ENCODE assay signal across 11 cellular contexts in the genomic region with DNA sequence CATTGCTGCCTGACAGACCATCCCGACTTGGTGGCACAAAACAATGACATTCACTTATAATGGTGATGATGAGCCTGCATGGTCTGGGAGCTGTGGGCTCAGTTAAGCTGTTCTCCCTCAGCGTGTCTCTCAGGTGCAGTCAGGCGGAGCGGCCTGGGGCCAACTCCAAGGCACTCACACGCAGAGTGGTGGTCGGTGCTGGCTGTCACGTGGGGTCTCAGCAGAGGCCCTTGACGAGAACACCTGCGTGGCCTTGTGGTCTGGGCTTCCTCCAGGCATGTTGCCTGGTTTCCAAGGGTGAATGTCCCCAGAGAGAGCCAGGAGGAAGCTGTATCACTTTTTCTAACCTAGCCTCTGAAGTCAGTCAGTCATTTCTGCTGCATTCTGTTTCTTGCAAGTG. TPM values are rescaled to one million over a fixed set of nuclear protein-coding genes. Genes with fewer than 3 reads are reported as not detected.
A peak's percentile ranks its signal among the peaks of the same experiment; 100 is the strongest.
DNase-seq lines count a peak whose midpoint lies in the region; ATAC-seq lines count a peak whose summit lies in the region.
"Had no signal": no experiment of that assay in that cellular context is flagged by ENCODE, and none has a peak within 500 bp of the region (broad histone marks: within the 10 kb centered on the region; RNA-seq: fewer than 3 reads in every experiment).

No MANE protein-coding gene starts in this region.

- no peaks in the 10 kb centered on the region for H3K27me3 Mint-ChIP-seq in dendritic cell treated with granulocyte-macrophage colony-stimulating factor and Interleukin-4, amounts not matched to agents 40 ng/mL and 50 ng/mL, for 4 days
- no peaks in the 10 kb centered on the region for H3K27me3 Mint-ChIP-seq in activated CD8-positive, alpha-beta memory T cell treated with anti-CD3 and anti-CD28 coated beads, Interleukin-2, amount 10 ng/mL, durations not matched to agents 7 days and 5 days

- H3K9ac ChIP-seq in BLaER1 treated with 17β-estradiol and CSF1 and Interleukin-3, amounts not matched to agents 10 nM and 100 nM = peak overlapping the region in 6 of 11 experiments; percentile 3 to 45 (median 14); a peak in 5 of 22 replicates
- H3K9ac ChIP-seq: parathyroid adenoma had no signal

- DNase-seq in activated CD8-positive, alpha-beta memory T cell treated with anti-CD3 and anti-CD28 coated beads, Interleukin-2, amount 10 ng/mL, durations not matched to agents 7 days and 5 days = no peak
- DNase-seq in NCI-H146 (lab: John Stamatoyannopoulos, UW) = no peak
- no peak for DNase-seq in activated CD8-positive, alpha-beta memory T cell treated with anti-CD3 and anti-CD28 coated beads, Interleukin-2, amount 50 U/mL, for 4 hours
- DNase-seq in activated T-cell treated with anti-CD3 and anti-CD28 coated beads, Interleukin-2, amount 50 U/mL, for 48 hours = no peak
- DNase-seq: colonic mucosa had no signal

- CTCF ChIA-PET in activated CD8-positive, alpha-beta memory T cell treated with anti-CD3 and anti-CD28 coated beads, Interleukin-2, amount 10 ng/mL, durations not matched to agents 7 days and 5 days (lab: Charles Lee) = interaction anchor here (0.6 to 4.8 kb wide), 15 partner anchors 14 to 289 kb away, joined by 3 to 35 read pairs (median 6); no protein-coding TSS in a partner anchor

- H3K27ac ChIP-seq in BLaER1 treated with 17β-estradiol and CSF1 and Interleukin-3, amounts not matched to agents 10 nM and 100 nM = peak overlapping the region in 6 of 11 experiments; percentile 13 to 52 (median 26); a peak in 8 of 22 replicates
- H3K27ac ChIP-seq: colonic mucosa, parathyroid adenoma had no signal

- ATAC-seq in GM19438 (IDR thresholded peaks at IDR 0.05; ENCODE audit: low read depth, unreplicated experiment) (peak; percentile 77), HG03159 (IDR thresholded peaks at IDR 0.05; ENCODE audit: unreplicated experiment) (peak; percentile 78)
- ATAC-seq in activated CD8-positive, alpha-beta memory T cell treated with anti-CD3 and anti-CD28 coated beads, Interleukin-2, amount 10 ng/mL, durations not matched to agents 7 days and 5 days = no peak

- intact Hi-C loops in dendritic cell treated with granulocyte-macrophage colony-stimulating factor and Interleukin-4, amounts not matched to agents 40 ng/mL and 50 ng/mL, for 4 days (cut with micrococcal nuclease) = loop anchor here (5.0 kb wide), 2 partner anchors 69 to 126 kb away; no protein-coding TSS in a partner anchor

- peak overlapping the region; percentile 41 for H3K27ac Mint-ChIP-seq in dendritic cell treated with granulocyte-macrophage colony-stimulating factor and Interleukin-4, amounts not matched to agents 40 ng/mL and 50 ng/mL, for 4 days
- H3K27ac Mint-ChIP-seq in activated CD8-positive, alpha-beta memory T cell treated with anti-CD3 and anti-CD28 coated beads, Interleukin-2, amount 10 ng/mL, durations not matched to agents 7 days and 5 days = no peak overlapping the region

- H3K4me2 ChIP-seq in BLaER1 treated with 17β-estradiol and CSF1 and Interleukin-3, amounts not matched to agents 10 nM and 100 nM = peak overlapping the region; percentile 48 to 93 (median 80)

- no peaks in the 10 kb centered on the region for H3K4me1 Mint-ChIP-seq in dendritic cell treated with granulocyte-macrophage colony-stimulating factor and Interleukin-4, amounts not matched to agents 40 ng/mL and 50 ng/mL, for 4 days (ENCODE audit: low read depth)
- no peaks in the 10 kb centered on the region for H3K4me1 Mint-ChIP-seq in activated CD8-positive, alpha-beta memory T cell treated with anti-CD3 and anti-CD28 coated beads, Interleukin-2, amount 10 ng/mL, durations not matched to agents 7 days and 5 days
- H3K4me1 Mint-ChIP-seq: CD14-positive monocyte had no signal

- no peaks in the 10 kb centered on the region for H3K9me3 ChIP-seq in BLaER1 treated with 17β-estradiol and CSF1 and Interleukin-3, amounts not matched to agents 10 nM and 100 nM (replicated peaks in 1 of 11)
- H3K9me3 ChIP-seq: colonic mucosa had no signal

- H3K27me3 ChIP-seq in BLaER1 treated with 17β-estradiol and CSF1 and Interleukin-3, amounts not matched to agents 10 nM and 100 nM = no peaks in the 10 kb centered on the region
- H3K27me3 ChIP-seq: colonic mucosa had no signal

- H3K36me3 ChIP-seq in BLaER1 treated with 17β-estradiol and CSF1 and Interleukin-3, amounts not matched to agents 10 nM and 100 nM = no peaks in the 10 kb centered on the region
- H3K36me3 ChIP-seq: colonic mucosa had no signal

- H3K4me3 ChIP-seq in BLaER1 treated with 17β-estradiol and CSF1 and Interleukin-3, amounts not matched to agents 10 nM and 100 nM = peak overlapping the region in 2 of 10 experiments; percentile 2 to 33; a peak in 2 of 20 replicates
- H3K4me3 ChIP-seq: colonic mucosa had no signal

- no peaks in the 10 kb centered on the region for H3K9me3 Mint-ChIP-seq in dendritic cell treated with granulocyte-macrophage colony-stimulating factor and Interleukin-4, amounts not matched to agents 40 ng/mL and 50 ng/mL, for 4 days
- H3K9me3 Mint-ChIP-seq in activated CD8-positive, alpha-beta memory T cell treated with anti-CD3 and anti-CD28 coated beads, Interleukin-2, amount 10 ng/mL, durations not matched to agents 7 days and 5 days (ENCODE audit: low read depth) = no peaks in the 10 kb centered on the region
- H3K9me3 Mint-ChIP-seq: CD14-positive monocyte had no signal

- no peaks in the 10 kb centered on the region for H3K36me3 Mint-ChIP-seq in dendritic cell treated with granulocyte-macrophage colony-stimulating factor and Interleukin-4, amounts not matched to agents 40 ng/mL and 50 ng/mL, for 4 days (ENCODE audit: low read depth)
- no peaks in the 10 kb centered on the region for H3K36me3 Mint-ChIP-seq in activated CD8-positive, alpha-beta memory T cell treated with anti-CD3 and anti-CD28 coated beads, Interleukin-2, amount 10 ng/mL, durations not matched to agents 7 days and 5 days
- H3K36me3 Mint-ChIP-seq: CD14-positive monocyte had no signal

- peaks cover 32 to 41% (median 36%) of the 10 kb centered on the region in 10 experiments for H3K4me1 ChIP-seq in BLaER1 treated with 17β-estradiol and CSF1 and Interleukin-3, amounts not matched to agents 10 nM and 100 nM
- H3K4me1 ChIP-seq: parathyroid adenoma had no signal

- no peak overlapping the region for H3K4me3 Mint-ChIP-seq in dendritic cell treated with granulocyte-macrophage colony-stimulating factor and Interleukin-4, amounts not matched to agents 40 ng/mL and 50 ng/mL, for 4 days
- no peak overlapping the region for H3K4me3 Mint-ChIP-seq in activated CD8-positive, alpha-beta memory T cell treated with anti-CD3 and anti-CD28 coated beads, Interleukin-2, amount 10 ng/mL, durations not matched to agents 7 days and 5 days
- H3K4me3 Mint-ChIP-seq: CD14-positive monocyte had no signal

- H4K20me1 ChIP-seq in BLaER1 treated with 17β-estradiol and CSF1 and Interleukin-3, amounts not matched to agents 10 nM and 100 nM = peaks cover 0 to 9% (median 0%) of the 10 kb centered on the region in 11 experiments; a peak in 3 of 22 replicates

RNA-seq across cellular contexts. Expression of gene ARMC9, which starts 29.8 kb away (rescaled TPM):
- total RNA-seq in activated CD8-positive, alpha-beta memory T cell treated with anti-CD3 and anti-CD28 coated beads, Interleukin-2, amount 10 ng/mL, durations not matched to agents 7 days and 5 days = 1 to 10 TPM in 1 of 2 experiments, under 1 TPM in 1; 0.88 to 3.2 TPM
